Comparison of ENCODE assay signal across 8 cellular contexts in genomic region chr1:154557939-154558609, GRCh38.
DNase-seq lines count a peak whose midpoint lies in the region; ATAC-seq and TF ChIP-seq lines count a peak whose summit lies in the region.

No MANE protein-coding gene starts in this region.

- peak; percentile 15 for ATAC-seq in GM18498 (IDR thresholded peaks at IDR 0.05; ENCODE audit: unreplicated experiment)
- ATAC-seq in HG02885 (IDR thresholded peaks at IDR 0.05; ENCODE audit: poor library complexity, unreplicated experiment): peak; percentile 18
- ATAC-seq in GM18873 (IDR thresholded peaks at IDR 0.05; ENCODE audit: low FRiP score, unreplicated experiment): no peak

- H3K4me3 ChIP-seq in cardiac fibroblast (replicated peaks in 1 of 2; ENCODE audit: low read depth in 2 of 2, low read length in 2 of 2): peak overlapping the region; percentile 79 to 83

- TF ChIP-seq CTCF in cardiac fibroblast (IDR thresholded peaks at IDR 0.05; ENCODE audit: low read depth, low read length): no peak

- DNase-seq in T-helper 1 cell (peak in 3 of 5 donors; percentile 22 to 43 (median 34)), cardiac fibroblast (ENCODE audit: low read depth in 2 of 2) (peak; percentile 24 to 29), left kidney (ENCODE audit: low read depth, low spot score) (peak; percentile 64), SHP77 (lab: John Stamatoyannopoulos, UW) (no peak)
- DNase-seq in stimulated activated CD8-positive, alpha-beta memory T cell treated with anti-CD3 and anti-CD28 coated beads, Interleukin-4, amount 100 ng/mL, for 48 hours: peak; percentile 50

Comparison
In these comparisons a context has a peak if more than half of its experiments do, and no peak if none do; other contexts are left out.
1. DNase-seq: peak in T-helper 1 cell (3 of 5), cardiac fibroblast (2 of 2), left kidney (single experiment) and stimulated activated CD8-positive, alpha-beta memory T cell treated with anti-CD3 and anti-CD28 coated beads, Interleukin-4, amount 100 ng/mL, for 48 hours (single experiment); none in SHP77 (0 of 2).